In the genomic region with DNA sequence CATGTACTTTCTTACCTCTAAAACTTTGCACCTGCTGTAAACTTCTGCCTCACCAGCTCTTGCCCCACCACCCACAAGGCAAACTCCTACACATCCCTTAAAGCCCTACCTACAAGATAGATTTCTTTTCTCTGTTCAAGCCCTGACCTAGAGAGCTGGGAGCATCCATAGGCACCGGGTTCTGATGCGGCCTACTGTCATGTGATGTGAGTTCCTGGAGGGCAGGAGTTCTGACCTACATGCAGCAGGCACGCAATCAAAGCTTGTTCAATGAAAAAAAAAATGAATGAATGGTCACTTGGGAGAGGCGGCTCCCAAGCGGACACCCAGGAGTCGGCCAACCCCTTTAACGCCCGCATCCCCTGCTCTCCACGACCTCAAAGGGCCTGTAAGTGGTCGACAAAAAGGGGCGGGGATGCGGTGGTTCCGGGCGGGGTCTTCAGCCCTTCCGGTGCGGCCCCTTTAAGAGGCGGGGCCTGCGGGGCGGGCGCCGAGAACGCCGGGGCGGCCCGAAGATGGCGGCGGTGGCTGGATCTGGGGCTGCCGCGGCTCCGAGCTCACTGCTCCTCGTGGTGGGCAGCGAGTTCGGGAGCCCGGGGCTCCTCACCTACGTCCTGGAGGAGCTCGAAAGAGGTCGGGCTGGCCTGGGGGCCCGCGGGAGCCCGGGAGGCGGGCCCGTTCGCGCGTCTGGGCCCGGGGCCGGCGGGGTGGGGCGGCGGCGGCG, we compare ENCODE assay signal across 8 cellular contexts. TPM values are rescaled to one million over a fixed set of nuclear protein-coding genes. Genes with fewer than 3 reads are reported as not detected.
A peak's percentile ranks its signal among the peaks of the same experiment; 100 is the strongest.
DNase-seq lines count a peak whose midpoint lies in the region; ATAC-seq, FAIRE-seq and TF ChIP-seq lines count a peak whose summit lies in the region.

MAP1S (plus strand) TSS at position 493 of the 724 bp plus-strand sequence; CDS start at position 516, 23 bp downstream.

- H3K27me3 ChIP-seq in dorsolateral prefrontal cortex (no peaks in the 10 kb centered on the region), right lobe of liver (no peaks in the 10 kb centered on the region)

- TF ChIP-seq POLR2A in GM12891 (IDR thresholded peaks at IDR 0.05; ENCODE audit: low read depth, low read length), result peak; percentile 59; the same call in 1 of the 2 replicates
- TF ChIP-seq POLR2A in right lobe of liver (IDR thresholded peaks at IDR 0.05), result peak; percentile 59

- H3K4me3 ChIP-seq in dorsolateral prefrontal cortex (peak within 1 kb of the TSS; percentile 67 to 98 (median 92)), right lobe of liver (peak within 1 kb of the TSS; percentile 78 to 89 (median 86))

- FAIRE-seq in GM12891 (lab: Jason Lieb, UNC), result peak; percentile 88

- DNase-seq in GM12891 (ENCODE audit: insufficient read length, low spot score) (peak; percentile 89), NCI-H226 (peak; percentile 49), dorsolateral prefrontal cortex (peak in 9 of 10 donors; percentile 36 to 85 (median 55)), right lobe of liver (peak; percentile 70 to 72 (median 72))
- DNase-seq in activated CD4-positive, alpha-beta T cell treated with anti-CD3 and anti-CD28 coated beads, Interleukin-2, amount 50 U/mL, for 24 hours (ENCODE audit: low read depth in 1 of 2, low spot score in 1 of 2), result peak; percentile 49
- peak; percentile 10 to 61 (median 21) for DNase-seq in stimulated activated CD4-positive, alpha-beta T cell treated with anti-CD3 and anti-CD28 coated beads, TNF-alpha, amount 100 ng/mL, for 1 hour (ENCODE audit: low read depth in 3 of 3, low spot score in 1 of 3)

- H3K27ac ChIP-seq in dorsolateral prefrontal cortex (peak within 1 kb of the TSS in 57 of 59 donors; percentile 21 to 91 (median 76)), right lobe of liver (peak within 1 kb of the TSS; percentile 15 to 66 (median 62))

- intact Hi-C loops in dorsolateral prefrontal cortex (cut with DNase I) (loop anchor here in 1 of 2 donors (2.0 to 5.0 kb wide), 2 partner anchors 32 to 48 kb away; no protein-coding TSS in a partner anchor), right lobe of liver (cut with DNase I) (loop anchor here in 1 of 2 donors (10.0 kb wide), 1 partner anchor 56 kb away; no protein-coding TSS in a partner anchor)

- peak; percentile 74 for ATAC-seq in HG02763 (IDR thresholded peaks at IDR 0.05; ENCODE audit: unreplicated experiment)
- peak; percentile 59 to 80 (median 64) for ATAC-seq in right lobe of liver
- ATAC-seq in GM18861 (IDR thresholded peaks at IDR 0.05; ENCODE audit: unreplicated experiment), result no peak

- peaks cover 0 to under 1% (median 0%) of the 10 kb centered on the region in 4 donors for H3K36me3 ChIP-seq in right lobe of liver

- TF ChIP-seq CTCF in dorsolateral prefrontal cortex (IDR thresholded peaks at IDR 0.05 in 54 of 56, conservative IDR thresholded peaks at IDR 0.05 in 2 of 56; ENCODE audit: low read depth in 1 of 56, partially characterized antibody in 56 of 56) (peak in 7 of 56 donors; percentile 11 to 34 (median 23)), right lobe of liver (IDR thresholded peaks at IDR 0.05) (no peak)

- no peaks in the 10 kb centered on the region for H3K9me3 ChIP-seq in right lobe of liver

- H3K4me1 ChIP-seq in right lobe of liver, result peaks cover 0 to 18% (median 5%) of the 10 kb centered on the region in 4 donors

- 0% methylated on average over 3 of the region's 52 CpGs for WGBS in right lobe of liver (ENCODE audit: insufficient coverage, low coverage, low lambda C conversion rate, missing lambda C conversion rate)

TF ChIP-seq in GM12891, 5 proteins besides CTCF, POLR2A, EP300 and RAD21:
- TF ChIP-seq TAF1 (IDR thresholded peaks at IDR 0.05; ENCODE audit: low read depth, low read length), result peak; percentile 85
- no peak for TF ChIP-seq POU2F2 (IDR thresholded peaks at IDR 0.05; ENCODE audit: low read depth, low read length)
- no peak for TF ChIP-seq SPI1 (IDR thresholded peaks at IDR 0.05; ENCODE audit: low read depth, low read length)
- peak; percentile 55; the same call in 1 of the 2 replicates for TF ChIP-seq POLR2AphosphoS5 (IDR thresholded peaks at IDR 0.05; ENCODE audit: low read depth, low read length)
- TF ChIP-seq PAX5 (IDR thresholded peaks at IDR 0.05; ENCODE audit: insufficient read depth, low read length, severe bottlenecking), result no peak

RNA-seq across cellular contexts. Expression of gene MAP1S, which starts in this region (rescaled TPM):
- 56.4 TPM for polyA plus RNA-seq in GM12891 (2012; ENCODE audit: low read depth, missing spikeins)
- total RNA-seq in dorsolateral prefrontal cortex, result 100 to 1,000 TPM in 116 of 120 experiments, 10 to 100 TPM in 4; 88.0 to 219 (median 156) TPM
- total RNA-seq in right lobe of liver, result 10 to 100 TPM; 11.1 to 31.3 (median 14.9) TPM

Comparison
In these comparisons a context has a peak if more than half of its experiments do, and no peak if none do; other contexts are left out.
1. DNase-seq: peak in every context shown above with its lines; median percentile 89 in GM12891; 72 in right lobe of liver; 55 in dorsolateral prefrontal cortex; 49 in NCI-H226; 49 in activated CD4-positive, alpha-beta T cell treated with anti-CD3 and anti-CD28 coated beads, Interleukin-2, amount 50 U/mL, for 24 hours; 21 in stimulated activated CD4-positive, alpha-beta T cell treated with anti-CD3 and anti-CD28 coated beads, TNF-alpha, amount 100 ng/mL, for 1 hour.